In the genomic region with DNA sequence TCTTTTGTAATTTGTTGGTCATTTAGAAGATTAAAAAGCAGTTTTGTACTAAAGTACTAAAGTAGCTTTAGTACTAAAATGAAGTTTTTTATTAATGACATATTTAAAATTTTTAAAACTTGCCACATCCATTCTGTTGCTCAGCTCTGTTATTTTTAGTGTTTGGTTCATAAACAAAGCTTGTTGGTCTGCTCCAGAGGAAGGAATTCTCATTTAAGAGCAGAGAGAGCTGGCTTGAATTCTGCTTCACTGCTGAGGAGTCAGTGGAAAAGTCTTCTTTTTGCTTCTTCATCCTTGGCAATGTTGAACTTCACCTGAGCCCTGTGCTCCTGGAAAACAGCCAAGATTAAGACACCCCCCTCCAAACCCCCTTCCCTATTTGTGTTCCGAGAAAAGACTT, we compare ENCODE assay signal across 19 cellular contexts. TPM values are rescaled to one million over a fixed set of nuclear protein-coding genes. Genes with fewer than 3 reads are reported as not detected.
"Had no signal": no experiment of that assay in that cellular context is flagged by ENCODE, and none has a peak within 500 bp of the region (broad histone marks: within the 10 kb centered on the region; RNA-seq: fewer than 3 reads in every experiment).

No MANE protein-coding gene starts in this region.

- ATAC-seq: body of pancreas; naive thymus-derived CD8-positive, alpha-beta T cell; pancreas; right lobe of liver; stimulated activated memory B cell treated with anti-CD40 and anti-IgM and Interleukin-4, amounts not matched to agents 10 μg/mL and 1 μg/mL and 100 μg/mL, for 72 hours; WTC11 had no signal

- H3K4me1 ChIP-seq: body of pancreas, pancreas, right lobe of liver, uterus had no signal

- H3K27ac ChIP-seq: body of pancreas, pancreas, right lobe of liver, spleen had no signal

- H3K4me3 Mint-ChIP-seq: activated CD4-positive, alpha-beta memory T cell treated with anti-CD3 and anti-CD28 coated beads for 36 hours; activated naive CD8-positive, alpha-beta T cell treated with anti-CD3 and anti-CD28 coated beads for 36 hours; naive thymus-derived CD8-positive, alpha-beta T cell; stimulated activated memory B cell treated with anti-CD40 and anti-IgM and Interleukin-4, amounts not matched to agents 10 μg/mL and 1 μg/mL and 100 μg/mL, for 72 hours; WTC11 had no signal

- H3K27ac Mint-ChIP-seq: activated naive CD8-positive, alpha-beta T cell treated with anti-CD3 and anti-CD28 coated beads for 36 hours; stimulated activated memory B cell treated with anti-CD40 and anti-IgM and Interleukin-4, amounts not matched to agents 10 μg/mL and 1 μg/mL and 100 μg/mL, for 72 hours; WTC11 had no signal

- H3K36me3 ChIP-seq: uterus had no signal

- H3K4me1 Mint-ChIP-seq: stimulated activated memory B cell treated with anti-CD40 and anti-IgM and Interleukin-4, amounts not matched to agents 10 μg/mL and 1 μg/mL and 100 μg/mL, for 72 hours; WTC11 had no signal

- H3K9me3 ChIP-seq: body of pancreas, pancreas, right lobe of liver, spleen, thyroid gland, uterus had no signal

- H3K27me3 ChIP-seq: body of pancreas, pancreas, right lobe of liver, spleen, thyroid gland, uterus had no signal

- DNase-seq: activated CD4-positive, alpha-beta memory T cell treated with anti-CD3 and anti-CD28 coated beads for 36 hours; activated CD4-positive, alpha-beta T cell treated with anti-CD3 and anti-CD28 coated beads for 4 hours; activated CD8-positive, alpha-beta memory T cell treated with anti-CD3 and anti-CD28 coated beads, Interleukin-2, amount 10 ng/mL, durations not matched to agents 7 days and 5 days; activated naive CD4-positive, alpha-beta T cell; activated naive CD8-positive, alpha-beta T cell treated with anti-CD3 and anti-CD28 coated beads for 36 hours; amygdala; body of pancreas; dermis blood vessel endothelial cell; effector memory CD4-positive, alpha-beta T cell; naive thymus-derived CD8-positive, alpha-beta T cell; pancreas; right lobe of liver; spleen; stimulated activated CD4-positive, alpha-beta T cell treated with anti-CD3 and anti-CD28 coated beads, Interleukin-4, amount 100 ng/mL, for 4 hours; uterus had no signal

- H3K4me3 ChIP-seq: body of pancreas, pancreas, right lobe of liver, spleen, thyroid gland, uterus had no signal

- H3K9me3 Mint-ChIP-seq: activated CD4-positive, alpha-beta memory T cell treated with anti-CD3 and anti-CD28 coated beads for 36 hours; activated naive CD8-positive, alpha-beta T cell treated with anti-CD3 and anti-CD28 coated beads for 36 hours; naive thymus-derived CD8-positive, alpha-beta T cell; stimulated activated memory B cell treated with anti-CD40 and anti-IgM and Interleukin-4, amounts not matched to agents 10 μg/mL and 1 μg/mL and 100 μg/mL, for 72 hours; WTC11 had no signal

- H3K27me3 Mint-ChIP-seq: activated CD4-positive, alpha-beta memory T cell treated with anti-CD3 and anti-CD28 coated beads for 36 hours; activated CD8-positive, alpha-beta memory T cell treated with anti-CD3 and anti-CD28 coated beads, Interleukin-2, amount 10 ng/mL, durations not matched to agents 7 days and 5 days; activated naive CD8-positive, alpha-beta T cell treated with anti-CD3 and anti-CD28 coated beads for 36 hours; naive thymus-derived CD8-positive, alpha-beta T cell; stimulated activated memory B cell treated with anti-CD40 and anti-IgM and Interleukin-4, amounts not matched to agents 10 μg/mL and 1 μg/mL and 100 μg/mL, for 72 hours had no signal

RNA-seq across cellular contexts. Expression of a gene that starts 42.5 kb away (rescaled TPM):
- polyA plus RNA-seq: keratinocyte had no signal
